In the genomic region with DNA sequence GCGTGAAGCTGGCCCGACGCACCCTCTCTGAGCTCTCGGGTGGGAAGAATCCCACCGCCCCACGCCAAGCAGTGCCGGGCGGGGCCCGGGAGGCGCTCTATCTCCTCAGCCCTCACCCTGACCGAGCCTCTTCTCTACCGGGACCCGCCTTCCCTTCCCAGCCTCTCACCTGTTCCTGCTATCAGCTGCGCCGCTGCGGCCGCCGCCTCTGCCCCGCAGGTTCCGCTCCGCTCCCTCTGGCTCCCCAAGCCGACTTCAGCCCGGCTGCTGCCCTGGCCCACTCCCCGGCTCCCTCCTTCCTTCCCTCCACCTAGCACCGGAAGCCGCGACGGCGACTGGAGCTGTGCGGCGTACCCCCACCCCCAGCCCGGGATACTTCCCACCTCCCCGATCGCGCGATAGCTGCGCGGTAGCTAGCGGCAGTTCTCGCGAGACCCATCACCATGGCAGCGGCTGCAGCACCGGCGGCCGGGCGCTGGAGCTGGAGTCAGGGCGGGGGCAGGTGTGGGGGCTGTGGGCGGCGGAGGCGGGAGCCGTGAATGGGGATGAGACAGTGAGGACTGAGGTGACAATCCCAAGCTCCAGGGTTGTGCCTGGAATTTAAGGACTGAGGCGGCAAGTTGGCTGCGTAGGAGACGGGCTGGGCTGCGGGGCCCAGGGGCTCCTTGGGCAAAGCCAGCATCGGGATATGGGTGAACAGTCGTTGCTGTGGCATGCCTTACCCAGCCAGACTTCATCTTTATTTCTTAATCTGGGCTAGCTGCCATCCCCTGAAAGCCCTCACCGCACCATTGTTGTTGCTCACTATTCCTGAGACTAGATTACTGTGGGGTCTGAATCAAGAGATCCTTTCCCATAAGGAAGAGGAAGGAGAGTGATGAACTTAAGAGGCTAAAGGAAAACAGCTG, we compare ENCODE assay signal across 8 cellular contexts. TPM values are rescaled to one million over a fixed set of nuclear protein-coding genes. Genes with fewer than 3 reads are reported as not detected.
DNase-seq lines count a peak whose midpoint lies in the region; ATAC-seq and TF ChIP-seq lines count a peak whose summit lies in the region.

Gene ARF3, minus strand, starts transcription at position 347 of the 908 bp plus-strand sequence. CDS start 16,392 bp downstream, outside the sequence.

- 0 to 1% methylated on average over 49 to 55 of the region's 58 CpGs for WGBS in lower leg skin, 2 donors

- H3K4me3 ChIP-seq in BLaER1 treated with 17β-estradiol and CSF1 and Interleukin-3, amounts not matched to agents 10 nM and 100 nM: peak within 1 kb of the TSS; percentile 86 to 100 (median 98)
- H3K4me3 ChIP-seq in dorsolateral prefrontal cortex (peak within 1 kb of the TSS; percentile 56 to 99 (median 93)), lower leg skin (ENCODE audit: low read depth, poor library complexity, severe bottlenecking) (peak within 1 kb of the TSS; percentile 99)

- no peaks in the 10 kb centered on the region; a peak in 1 of 22 replicates for H3K27me3 ChIP-seq in BLaER1 treated with 17β-estradiol and CSF1 and Interleukin-3, amounts not matched to agents 10 nM and 100 nM
- H3K27me3 ChIP-seq in dorsolateral prefrontal cortex: no peaks in the 10 kb centered on the region

- peak; percentile 83 for ATAC-seq in GM19372 (IDR thresholded peaks at IDR 0.05; ENCODE audit: low read depth, unreplicated experiment)

- H3K4me2 ChIP-seq in BLaER1 treated with 17β-estradiol and CSF1 and Interleukin-3, amounts not matched to agents 10 nM and 100 nM: peak within 1 kb of the TSS; percentile 76 to 99 (median 95)

- peaks cover 30 to 60% (median 36%) of the 10 kb centered on the region in 10 experiments for H3K4me1 ChIP-seq in BLaER1 treated with 17β-estradiol and CSF1 and Interleukin-3, amounts not matched to agents 10 nM and 100 nM

- H3K9me3 ChIP-seq in BLaER1 treated with 17β-estradiol and CSF1 and Interleukin-3, amounts not matched to agents 10 nM and 100 nM (replicated peaks in 1 of 11): no peaks in the 10 kb centered on the region

- peaks cover 12% of the 10 kb centered on the region for H3K27me3 Mint-ChIP-seq in activated CD4-positive, alpha-beta memory T cell treated with anti-CD3 and anti-CD28 coated beads, Interleukin-2, amount 10 ng/mL, durations not matched to agents 7 days and 5 days

- intact Hi-C loops in dorsolateral prefrontal cortex (cut with DNase I): no loop called here
- intact Hi-C loops in lower leg skin (cut with DNase I; ENCODE audit: low total_unique reads): no loop called here

- TF ChIP-seq CTCF in dorsolateral prefrontal cortex (IDR thresholded peaks at IDR 0.05 in 54 of 56, conservative IDR thresholded peaks at IDR 0.05 in 2 of 56; ENCODE audit: low read depth in 1 of 56, partially characterized antibody in 56 of 56): peak in 4 of 56 donors; percentile 9 to 29 (median 14)
- no peak for TF ChIP-seq CTCF in lower leg skin (IDR thresholded peaks at IDR 0.05)

- peak within 1 kb of the TSS; percentile 84 to 93 (median 90) for H3K9ac ChIP-seq in BLaER1 treated with 17β-estradiol and CSF1 and Interleukin-3, amounts not matched to agents 10 nM and 100 nM

- peaks cover 18 to 36% (median 25%) of the 10 kb centered on the region in 11 experiments for H3K36me3 ChIP-seq in BLaER1 treated with 17β-estradiol and CSF1 and Interleukin-3, amounts not matched to agents 10 nM and 100 nM

- CTCF ChIA-PET in activated CD4-positive, alpha-beta memory T cell treated with anti-CD3 and anti-CD28 coated beads, Interleukin-2, amount 10 ng/mL, durations not matched to agents 7 days and 5 days (lab: Charles Lee): interaction anchor here (0.6 to 6.8 kb wide), 20 partner anchors 10 to 494 kb away, joined by 3 to 55 read pairs (median 6); partner anchors contain the start of genes DDX23, RND1, WNT1 and WNT10B

- POLR2A ChIA-PET in activated CD4-positive, alpha-beta memory T cell treated with anti-CD3 and anti-CD28 coated beads, Interleukin-2, amount 10 ng/mL, durations not matched to agents 7 days and 5 days (lab: Charles Lee): interaction anchor here (0.6 to 1.9 kb wide), 17 partner anchors 10 to 231 kb away, joined by 3 to 21 read pairs (median 3); partner anchors contain the start of genes DDX23, FKBP11, RND1 and TUBA1A

- TF ChIP-seq POLR2A in lower leg skin (IDR thresholded peaks at IDR 0.05): no peak

- peak within 1 kb of the TSS; percentile 71 to 92 (median 88) for H3K27ac ChIP-seq in BLaER1 treated with 17β-estradiol and CSF1 and Interleukin-3, amounts not matched to agents 10 nM and 100 nM
- peak within 1 kb of the TSS in 58 of 59 donors; percentile 13 to 95 (median 82) for H3K27ac ChIP-seq in dorsolateral prefrontal cortex

- H3K27ac Mint-ChIP-seq in activated CD4-positive, alpha-beta memory T cell treated with anti-CD3 and anti-CD28 coated beads, Interleukin-2, amount 10 ng/mL, durations not matched to agents 7 days and 5 days: peak within 1 kb of the TSS; percentile 64

- peaks cover 42% of the 10 kb centered on the region for H3K36me3 Mint-ChIP-seq in activated CD4-positive, alpha-beta memory T cell treated with anti-CD3 and anti-CD28 coated beads, Interleukin-2, amount 10 ng/mL, durations not matched to agents 7 days and 5 days (ENCODE audit: low read depth)

- H3K9me3 Mint-ChIP-seq in activated CD4-positive, alpha-beta memory T cell treated with anti-CD3 and anti-CD28 coated beads, Interleukin-2, amount 10 ng/mL, durations not matched to agents 7 days and 5 days: no peaks in the 10 kb centered on the region

- peak; percentile 96 for DNase-seq in HK-2 (ENCODE audit: unreplicated experiment)
- peak; percentile 89 for DNase-seq in NCI-H82 treated with DMSO at 0.1 percent for 48 hours (lab: John Stamatoyannopoulos, UW; ENCODE audit: unreplicated experiment)
- peak; percentile 94 for DNase-seq in activated CD4-positive, alpha-beta memory T cell treated with anti-CD3 and anti-CD28 coated beads, Interleukin-2, amount 10 ng/mL, durations not matched to agents 7 days and 5 days
- peak; percentile 77 to 95 (median 92) for DNase-seq in dorsolateral prefrontal cortex
- peak; percentile 88 to 98 for DNase-seq in lower leg skin (ENCODE audit: low spot score in 2 of 2)
- DNase-seq in stimulated activated CD4-positive, alpha-beta T cell treated with anti-CD3 and anti-CD28 coated beads, Interleukin-4, amount 100 ng/mL, for 4 hours: peak; percentile 90 to 91

- peaks cover 36% of the 10 kb centered on the region for H3K4me1 Mint-ChIP-seq in activated CD4-positive, alpha-beta memory T cell treated with anti-CD3 and anti-CD28 coated beads, Interleukin-2, amount 10 ng/mL, durations not matched to agents 7 days and 5 days

- H3K4me3 Mint-ChIP-seq in activated CD4-positive, alpha-beta memory T cell treated with anti-CD3 and anti-CD28 coated beads, Interleukin-2, amount 10 ng/mL, durations not matched to agents 7 days and 5 days: peak within 1 kb of the TSS; percentile 95

- H4K20me1 ChIP-seq in BLaER1 treated with 17β-estradiol and CSF1 and Interleukin-3, amounts not matched to agents 10 nM and 100 nM: peaks cover 28 to 43% (median 39%) of the 10 kb centered on the region in 11 experiments

RNA-seq across cellular contexts. Expression of gene ARF3, which starts in this region (rescaled TPM):
- total RNA-seq in activated CD4-positive, alpha-beta memory T cell treated with anti-CD3 and anti-CD28 coated beads, Interleukin-2, amount 10 ng/mL, durations not matched to agents 7 days and 5 days: 100 to 1,000 TPM; 114 to 122 TPM
- total RNA-seq in dorsolateral prefrontal cortex (100 to 1,000 TPM; 265 to 726 (median 526) TPM), lower leg skin (10 to 100 TPM; 65.1 to 89.3 (median 80.1) TPM)

Comparison
In these comparisons a context has a peak if more than half of its experiments do, and no peak if none do; other contexts are left out.
1. Peak in every context shown above with its lines: DNase-seq, ATAC-seq, H3K4me3 ChIP-seq and H3K27ac ChIP-seq.